9 cellular contexts compared by ENCODE assay signal in genomic region chrX:30935985-30936384, GRCh38. TPM values are rescaled to one million over a fixed set of nuclear protein-coding genes. Genes with fewer than 3 reads are reported as not detected.
DNase-seq lines count a peak whose midpoint lies in the region; ATAC-seq and TF ChIP-seq lines count a peak whose summit lies in the region.
"Had no signal": no experiment of that assay in that cellular context is flagged by ENCODE, and none has a peak within 500 bp of the region (broad histone marks: within the 10 kb centered on the region; RNA-seq: fewer than 3 reads in every experiment).

No MANE protein-coding gene starts in this region.

- no peaks in the 10 kb centered on the region for H3K9me3 Mint-ChIP-seq in stimulated activated memory B cell treated with anti-CD40 and anti-IgM and Interleukin-4, amounts not matched to agents 10 μg/mL and 1 μg/mL and 100 μg/mL, for 72 hours

- peak; percentile 99 for ATAC-seq in left lobe of liver
- no peak for ATAC-seq in stimulated activated memory B cell treated with anti-CD40 and anti-IgM and Interleukin-4, amounts not matched to agents 10 μg/mL and 1 μg/mL and 100 μg/mL, for 72 hours
- ATAC-seq: activated CD8-positive, alpha-beta T cell treated with anti-CD3 and anti-CD28 coated beads, Interleukin-2, amount 10 ng/mL, durations not matched to agents 7 days and 5 days had no signal

- peak; percentile 58 for DNase-seq in AG08395 (ENCODE audit: low spot score)
- peak; percentile 12 for DNase-seq in HT-29 (ENCODE audit: low spot score)
- DNase-seq in astrocyte of the spinal cord (ENCODE audit: low read depth, low spot score): peak; percentile 11
- peak; percentile 51 for DNase-seq in left lobe of liver (ENCODE audit: low spot score)
- DNase-seq in NCI-H1436 treated with DMSO at 0.1 percent for 48 hours (lab: John Stamatoyannopoulos, UW): no peak
- no peak for DNase-seq in cerebellar nuclear complex (lab: John Stamatoyannopoulos, UW)
- DNase-seq in anterior cingulate cortex (lab: John Stamatoyannopoulos, UW): no peak
- DNase-seq: activated CD8-positive, alpha-beta T cell treated with anti-CD3 and anti-CD28 coated beads, Interleukin-2, amount 10 ng/mL, durations not matched to agents 7 days and 5 days had no signal

- H3K27me3 Mint-ChIP-seq in stimulated activated memory B cell treated with anti-CD40 and anti-IgM and Interleukin-4, amounts not matched to agents 10 μg/mL and 1 μg/mL and 100 μg/mL, for 72 hours: no peaks in the 10 kb centered on the region

- H3K4me3 Mint-ChIP-seq in stimulated activated memory B cell treated with anti-CD40 and anti-IgM and Interleukin-4, amounts not matched to agents 10 μg/mL and 1 μg/mL and 100 μg/mL, for 72 hours: no peak overlapping the region
- H3K4me3 Mint-ChIP-seq: activated CD8-positive, alpha-beta T cell treated with anti-CD3 and anti-CD28 coated beads, Interleukin-2, amount 10 ng/mL, durations not matched to agents 7 days and 5 days had no signal

- H3K4me1 Mint-ChIP-seq in stimulated activated memory B cell treated with anti-CD40 and anti-IgM and Interleukin-4, amounts not matched to agents 10 μg/mL and 1 μg/mL and 100 μg/mL, for 72 hours: no peaks in the 10 kb centered on the region

- H3K27ac Mint-ChIP-seq in stimulated activated memory B cell treated with anti-CD40 and anti-IgM and Interleukin-4, amounts not matched to agents 10 μg/mL and 1 μg/mL and 100 μg/mL, for 72 hours: no peak overlapping the region
- H3K27ac Mint-ChIP-seq: activated CD8-positive, alpha-beta T cell treated with anti-CD3 and anti-CD28 coated beads, Interleukin-2, amount 10 ng/mL, durations not matched to agents 7 days and 5 days had no signal

- in situ Hi-C loops in astrocyte of the spinal cord (cut with HindIII; ENCODE audit: low sequenced_read_pairs): no loop called here

- no peak overlapping the region for H3K4me3 ChIP-seq in astrocyte of the spinal cord (ENCODE audit: low read depth, low read length)

- TF ChIP-seq CTCF in astrocyte of the spinal cord (IDR thresholded peaks at IDR 0.05; ENCODE audit: low read depth, low read length): peak; percentile 36

- no peaks in the 10 kb centered on the region for H3K36me3 Mint-ChIP-seq in stimulated activated memory B cell treated with anti-CD40 and anti-IgM and Interleukin-4, amounts not matched to agents 10 μg/mL and 1 μg/mL and 100 μg/mL, for 72 hours

RNA-seq across cellular contexts. Expression of gene TAB3, which starts 46.9 kb away (rescaled TPM):
- 4.4 and 5.7 TPM in 2 replicates for total RNA-seq in HT-29 (2014; rRNA removed; shearing (Covaris generic))
- 21.2 TPM for total RNA-seq in left lobe of liver

Comparison
In these comparisons a context has a peak if more than half of its experiments do, and no peak if none do; other contexts are left out.
1. DNase-seq: peak in AG08395 (single experiment), HT-29 (single experiment), astrocyte of the spinal cord (single experiment) and left lobe of liver (single experiment); none in NCI-H1436 treated with DMSO at 0.1 percent for 48 hours (single experiment), cerebellar nuclear complex (0 of 2) and anterior cingulate cortex (0 of 58).